26 cellular contexts compared by ENCODE assay signal in the genomic region with DNA sequence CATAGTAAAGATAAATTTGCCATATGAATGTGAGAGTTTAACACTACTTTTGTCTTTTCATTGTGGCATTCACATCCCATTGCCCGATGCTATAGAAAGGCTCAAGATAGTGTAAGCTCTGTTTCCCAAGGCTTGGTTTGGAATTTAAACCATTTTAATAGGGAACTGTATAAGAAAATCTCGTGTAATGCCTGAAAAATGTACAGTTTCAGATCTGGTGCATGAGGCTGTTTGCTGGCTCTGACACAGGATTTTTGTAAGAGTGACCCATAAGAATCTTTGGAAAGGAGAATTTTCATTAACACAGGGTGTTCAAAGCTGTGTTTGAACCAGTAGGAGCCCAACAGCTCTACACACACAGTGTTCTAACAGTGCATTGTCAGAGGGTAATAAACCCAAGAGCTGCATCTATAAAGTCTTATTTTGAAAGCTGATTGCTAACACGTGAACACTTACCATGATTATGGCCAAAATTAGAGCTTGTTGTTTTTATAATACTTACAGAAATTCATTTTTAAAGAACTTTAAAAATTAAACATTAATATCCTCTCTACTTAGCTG.
DNase-seq lines count a peak whose midpoint lies in the region; ATAC-seq and TF ChIP-seq lines count a peak whose summit lies in the region.
"Had no signal": no experiment of that assay in that cellular context is flagged by ENCODE, and none has a peak within 500 bp of the region (broad histone marks: within the 10 kb centered on the region; RNA-seq: fewer than 3 reads in every experiment).

No MANE protein-coding gene starts in this region.

- peaks cover 24% of the 10 kb centered on the region for H3K4me1 ChIP-seq in osteoblast (ENCODE audit: insufficient read depth, low read length)
- H3K4me1 ChIP-seq: psoas muscle had no signal

- POLR2A ChIA-PET in BJ (lab: Charles Lee): interaction anchor here (0.6 kb wide), 1 partner anchor 874 kb away, joined by 3 read pairs; no protein-coding TSS in a partner anchor
- POLR2A ChIA-PET in activated CD4-positive, alpha-beta memory T cell treated with anti-CD3 and anti-CD28 coated beads for 36 hours (lab: Charles Lee): no interaction called here

- H2AFZ ChIP-seq in osteoblast (ENCODE audit: low read length): peak overlapping the region; percentile 23

- H3K27me3 ChIP-seq in BJ (ENCODE audit: control insufficient read depth, insufficient read depth, low read length) (no peaks in the 10 kb centered on the region), osteoblast (ENCODE audit: insufficient read depth, low read length) (no peaks in the 10 kb centered on the region)
- H3K27me3 ChIP-seq: upper lobe of left lung had no signal

- H3K79me2 ChIP-seq in osteoblast (ENCODE audit: insufficient read depth, low read length): no peaks in the 10 kb centered on the region

- H3K36me3 ChIP-seq in BJ (ENCODE audit: control insufficient read depth, insufficient read depth, low read length): no peaks in the 10 kb centered on the region
- no peaks in the 10 kb centered on the region for H3K36me3 ChIP-seq in osteoblast (ENCODE audit: insufficient read depth, low read length)
- H3K36me3 ChIP-seq: upper lobe of left lung had no signal

- BruUV-seq in Calu3 (replicated peaks; lab: Mats Ljungman, UMichigan): no TSS peak

- intact Hi-C loops in Calu3 (cut with micrococcal nuclease; ENCODE audit: unreplicated experiment): no loop called here
- intact Hi-C loops in activated CD4-positive, alpha-beta memory T cell treated with anti-CD3 and anti-CD28 coated beads for 36 hours (cut with micrococcal nuclease): no loop called here

- H3K4me3 ChIP-seq in BJ (ENCODE audit: low read depth, low read length) (no peak overlapping the region), osteoblast (ENCODE audit: insufficient read depth, low read length) (no peak overlapping the region)
- H3K4me3 ChIP-seq: A549, lung, psoas muscle, upper lobe of left lung had no signal

- H3K4me2 ChIP-seq in osteoblast (ENCODE audit: insufficient read depth, low read length): no peak overlapping the region
- H3K4me2 ChIP-seq: A549 had no signal

- no peak overlapping the region for H3K27ac ChIP-seq in osteoblast (ENCODE audit: low read depth, low read length)
- H3K27ac ChIP-seq: A549, psoas muscle, upper lobe of left lung had no signal

- no peaks in the 10 kb centered on the region for H3K4me1 Mint-ChIP-seq in Calu3 (ENCODE audit: low read depth, unreplicated experiment)
- H3K4me1 Mint-ChIP-seq in activated CD4-positive, alpha-beta memory T cell treated with anti-CD3 and anti-CD28 coated beads for 36 hours (ENCODE audit: low read depth): no peaks in the 10 kb centered on the region
- H3K4me1 Mint-ChIP-seq: activated CD4-positive, alpha-beta memory T cell treated with anti-CD3 and anti-CD28 coated beads, Interleukin-2, amount 10 ng/mL, durations not matched to agents 7 days and 5 days; activated naive CD8-positive, alpha-beta T cell treated with anti-CD3 and anti-CD28 coated beads for 36 hours; T-cell had no signal

- no peak overlapping the region for H3K27ac Mint-ChIP-seq in Calu3 (ENCODE audit: unreplicated experiment)
- H3K27ac Mint-ChIP-seq in activated CD4-positive, alpha-beta memory T cell treated with anti-CD3 and anti-CD28 coated beads for 36 hours: no peak overlapping the region
- H3K27ac Mint-ChIP-seq: activated CD4-positive, alpha-beta memory T cell treated with anti-CD3 and anti-CD28 coated beads, Interleukin-2, amount 10 ng/mL, durations not matched to agents 7 days and 5 days; activated naive CD8-positive, alpha-beta T cell treated with anti-CD3 and anti-CD28 coated beads for 36 hours; T-cell had no signal

- no peaks in the 10 kb centered on the region for H3K27me3 Mint-ChIP-seq in Calu3 (ENCODE audit: unreplicated experiment)
- no peaks in the 10 kb centered on the region for H3K27me3 Mint-ChIP-seq in activated CD4-positive, alpha-beta memory T cell treated with anti-CD3 and anti-CD28 coated beads for 36 hours
- H3K27me3 Mint-ChIP-seq: activated CD4-positive, alpha-beta memory T cell treated with anti-CD3 and anti-CD28 coated beads, Interleukin-2, amount 10 ng/mL, durations not matched to agents 7 days and 5 days; T-cell had no signal

- H3K9me3 Mint-ChIP-seq in Calu3 (ENCODE audit: low read depth, unreplicated experiment): no peaks in the 10 kb centered on the region
- H3K9me3 Mint-ChIP-seq in activated CD4-positive, alpha-beta memory T cell treated with anti-CD3 and anti-CD28 coated beads for 36 hours: no peaks in the 10 kb centered on the region
- H3K9me3 Mint-ChIP-seq: activated CD4-positive, alpha-beta memory T cell treated with anti-CD3 and anti-CD28 coated beads, Interleukin-2, amount 10 ng/mL, durations not matched to agents 7 days and 5 days; activated naive CD8-positive, alpha-beta T cell treated with anti-CD3 and anti-CD28 coated beads for 36 hours; H9; T-cell had no signal

- peak; percentile 63 for ATAC-seq in SK-N-SH treated with all-trans-retinoic acid at 6 μM for 48 hours
- no peak for ATAC-seq in GM19351 (IDR thresholded peaks at IDR 0.05; ENCODE audit: unreplicated experiment)
- ATAC-seq: A549, esophagus mucosa, psoas muscle, Right ventricle myocardium inferior, T-cell had no signal

- DNase-seq in BJ (ENCODE audit: low read depth) (peak; percentile 26), fibroblast of gingiva (ENCODE audit: low read depth) (peak; percentile 8), osteoblast (ENCODE audit: insufficient read length, low spot score, missing footprints) (no peak), NCI-H2029 (lab: John Stamatoyannopoulos, UW) (no peak), Calu3 (no peak)
- DNase-seq in activated CD4-positive, alpha-beta memory T cell treated with anti-CD3 and anti-CD28 coated beads for 36 hours: no peak
- DNase-seq: activated CD4-positive, alpha-beta memory T cell treated with anti-CD3 and anti-CD28 coated beads, Interleukin-2, amount 10 ng/mL, durations not matched to agents 7 days and 5 days; activated CD4-positive, CD25-positive, alpha-beta regulatory T cell; activated naive CD8-positive, alpha-beta T cell treated with anti-CD3 and anti-CD28 coated beads for 36 hours; C1 segment of cervical spinal cord; effector CD8-positive, alpha-beta T cell; H9; kidney glomerular epithelial cell; NCI-H1092 treated with DMSO at 0.1 percent for 48 hours; NCI-H1930; NCI-H345; NCI-H82; psoas muscle; T-cell; upper lobe of left lung had no signal

- H3K4me3 Mint-ChIP-seq in Calu3 (ENCODE audit: low read depth, unreplicated experiment): no peak overlapping the region
- H3K4me3 Mint-ChIP-seq in activated CD4-positive, alpha-beta memory T cell treated with anti-CD3 and anti-CD28 coated beads for 36 hours: no peak overlapping the region
- H3K4me3 Mint-ChIP-seq: activated CD4-positive, alpha-beta memory T cell treated with anti-CD3 and anti-CD28 coated beads, Interleukin-2, amount 10 ng/mL, durations not matched to agents 7 days and 5 days; activated naive CD8-positive, alpha-beta T cell treated with anti-CD3 and anti-CD28 coated beads for 36 hours; H9; T-cell had no signal

- CTCF ChIA-PET in BJ (lab: Yijun Ruan, JAX): interaction anchor here (0.7 kb wide), 2 partner anchors 55 to 66 kb away, joined by 3 to 4 read pairs; no protein-coding TSS in a partner anchor
- CTCF ChIA-PET in Calu3 (lab: Charles Lee): interaction anchor here (0.6 to 0.8 kb wide), 2 partner anchors 16 to 1444 kb away, joined by 3 to 5 read pairs; no protein-coding TSS in a partner anchor
- CTCF ChIA-PET in activated CD4-positive, alpha-beta memory T cell treated with anti-CD3 and anti-CD28 coated beads for 36 hours (lab: Charles Lee): no interaction called here

- no peaks in the 10 kb centered on the region for H3K36me3 Mint-ChIP-seq in Calu3 (ENCODE audit: insufficient read depth, unreplicated experiment)
- no peaks in the 10 kb centered on the region for H3K36me3 Mint-ChIP-seq in activated CD4-positive, alpha-beta memory T cell treated with anti-CD3 and anti-CD28 coated beads for 36 hours
- H3K36me3 Mint-ChIP-seq: activated naive CD8-positive, alpha-beta T cell treated with anti-CD3 and anti-CD28 coated beads for 36 hours; T-cell had no signal

- no peaks in the 10 kb centered on the region for H3K9me3 ChIP-seq in osteoblast (ENCODE audit: low read depth, low read length)
- H3K9me3 ChIP-seq: A549, psoas muscle, upper lobe of left lung had no signal

- H4K20me1 ChIP-seq in osteoblast (ENCODE audit: insufficient read depth, low read length): no peaks in the 10 kb centered on the region

- no peak for TF ChIP-seq CTCF in BJ (IDR thresholded peaks at IDR 0.05; ENCODE audit: insufficient read depth, low read depth, low read length)
- no peak for TF ChIP-seq CTCF in osteoblast (IDR thresholded peaks at IDR 0.05; ENCODE audit: extremely low read depth, low read depth, low read length)
- TF ChIP-seq CTCF in Calu3 (IDR thresholded peaks at IDR 0.05; ENCODE audit: unreplicated experiment): no peak

TF ChIP-seq in SK-N-SH treated with all-trans-retinoic acid at 6 μM for 48 hours, 23 proteins besides CTCF, POLR2A, EP300 and RAD21 (continues in another document):
- TF ChIP-seq, protein P1, sequence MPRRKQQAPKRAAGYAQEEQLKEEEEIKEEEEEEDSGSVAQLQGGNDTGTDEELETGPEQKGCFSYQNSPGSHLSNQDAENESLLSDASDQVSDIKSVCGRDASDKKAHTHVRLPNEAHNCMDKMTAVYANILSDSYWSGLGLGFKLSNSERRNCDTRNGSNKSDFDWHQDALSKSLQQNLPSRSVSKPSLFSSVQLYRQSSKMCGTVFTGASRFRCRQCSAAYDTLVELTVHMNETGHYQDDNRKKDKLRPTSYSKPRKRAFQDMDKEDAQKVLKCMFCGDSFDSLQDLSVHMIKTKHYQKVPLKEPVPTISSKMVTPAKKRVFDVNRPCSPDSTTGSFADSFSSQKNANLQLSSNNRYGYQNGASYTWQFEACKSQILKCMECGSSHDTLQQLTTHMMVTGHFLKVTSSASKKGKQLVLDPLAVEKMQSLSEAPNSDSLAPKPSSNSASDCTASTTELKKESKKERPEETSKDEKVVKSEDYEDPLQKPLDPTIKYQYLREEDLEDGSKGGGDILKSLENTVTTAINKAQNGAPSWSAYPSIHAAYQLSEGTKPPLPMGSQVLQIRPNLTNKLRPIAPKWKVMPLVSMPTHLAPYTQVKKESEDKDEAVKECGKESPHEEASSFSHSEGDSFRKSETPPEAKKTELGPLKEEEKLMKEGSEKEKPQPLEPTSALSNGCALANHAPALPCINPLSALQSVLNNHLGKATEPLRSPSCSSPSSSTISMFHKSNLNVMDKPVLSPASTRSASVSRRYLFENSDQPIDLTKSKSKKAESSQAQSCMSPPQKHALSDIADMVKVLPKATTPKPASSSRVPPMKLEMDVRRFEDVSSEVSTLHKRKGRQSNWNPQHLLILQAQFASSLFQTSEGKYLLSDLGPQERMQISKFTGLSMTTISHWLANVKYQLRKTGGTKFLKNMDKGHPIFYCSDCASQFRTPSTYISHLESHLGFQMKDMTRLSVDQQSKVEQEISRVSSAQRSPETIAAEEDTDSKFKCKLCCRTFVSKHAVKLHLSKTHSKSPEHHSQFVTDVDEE (CRISPR knock-in tag; IDR thresholded peaks at IDR 0.05): no peak
- TF ChIP-seq ESRRG (CRISPR knock-in tag; IDR thresholded peaks at IDR 0.05): no peak

Comparison
In these comparisons a context has a peak if more than half of its experiments do, and no peak if none do; other contexts are left out.
1. DNase-seq: peak in BJ (single experiment) and fibroblast of gingiva (single experiment); none in osteoblast (single experiment), NCI-H2029 (single experiment), Calu3 (single experiment) and activated CD4-positive, alpha-beta memory T cell treated with anti-CD3 and anti-CD28 coated beads for 36 hours (single experiment).